18 cellular contexts compared by ENCODE assay signal in the genomic region with DNA sequence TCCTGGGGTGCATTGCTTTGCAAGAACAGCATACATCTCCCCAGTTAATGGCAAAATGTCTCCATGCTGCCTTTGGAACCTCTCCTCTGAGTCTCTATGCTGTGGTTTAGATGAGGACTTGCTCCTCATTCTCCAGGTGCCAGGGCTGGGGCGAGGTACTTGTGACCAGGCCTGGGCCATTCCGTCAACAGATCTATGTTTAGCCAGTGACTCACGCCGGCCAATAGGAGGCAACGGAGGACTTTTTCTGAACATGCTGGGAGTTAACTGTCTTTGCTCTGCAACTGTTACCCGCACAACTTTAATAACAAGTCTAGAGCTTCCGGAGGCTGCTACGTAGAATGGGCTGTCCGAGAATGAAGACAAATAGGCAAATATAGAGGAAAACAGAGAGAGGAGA.
DNase-seq lines count a peak whose midpoint lies in the region; ATAC-seq, FAIRE-seq and TF ChIP-seq lines count a peak whose summit lies in the region.
"Had no signal": no experiment of that assay in that cellular context is flagged by ENCODE, and none has a peak within 500 bp of the region (broad histone marks: within the 10 kb centered on the region; RNA-seq: fewer than 3 reads in every experiment).

No MANE protein-coding gene starts in this region.

- peak in 3 of 4 donors; percentile 50 to 71 (median 63) for ATAC-seq in psoas muscle
- ATAC-seq in HG02870 (IDR thresholded peaks at IDR 0.05; ENCODE audit: unreplicated experiment): no peak
- ATAC-seq: body of pancreas, left cardiac atrium had no signal

- H3K27ac Mint-ChIP-seq in glutamatergic neuron (ENCODE audit: unreplicated experiment): peak overlapping the region; percentile 72
- H3K27ac Mint-ChIP-seq: CD4-positive, alpha-beta memory T cell; T-helper 1 cell treated with Interleukin-12 subunit alpha and Interleukin-12 subunit beta and Interleukin-4 antibody, amounts not matched to agents 30 μg/mL and 1 μg/mL, for 36 hours had no signal

- H3K27me3 Mint-ChIP-seq in glutamatergic neuron (ENCODE audit: unreplicated experiment): peaks cover 9% of the 10 kb centered on the region
- H3K27me3 Mint-ChIP-seq: CD4-positive, alpha-beta memory T cell had no signal

- H3K4me3 Mint-ChIP-seq in glutamatergic neuron (ENCODE audit: unreplicated experiment): no peak overlapping the region
- H3K4me3 Mint-ChIP-seq: CD4-positive, alpha-beta memory T cell; T-helper 1 cell treated with Interleukin-12 subunit alpha and Interleukin-12 subunit beta and Interleukin-4 antibody, amounts not matched to agents 30 μg/mL and 1 μg/mL, for 36 hours had no signal

- H3K4me1 ChIP-seq in psoas muscle: no peaks in the 10 kb centered on the region
- H3K4me1 ChIP-seq: body of pancreas, heart right ventricle, Peyer's patch, suprapubic skin had no signal

- DNase-seq in NCI-H2196 (lab: John Stamatoyannopoulos, UW; ENCODE audit: unreplicated experiment) (peak; percentile 20), NCI-H2196 treated with DMSO at 0.1 percent for 48 hours (lab: John Stamatoyannopoulos, UW; ENCODE audit: unreplicated experiment) (no peak), NCI-H526 treated with DMSO at 0.1 percent for 48 hours (lab: John Stamatoyannopoulos, UW) (peak; percentile 56), glutamatergic neuron (no peak), psoas muscle (no peak), mucosa of gallbladder (ENCODE audit: low spot score) (no peak), GM19239 (ENCODE audit: insufficient read length, low spot score) (no peak)
- DNase-seq: activated naive CD4-positive, alpha-beta T cell; CD4-positive, alpha-beta memory T cell; GDM1; heart right ventricle; left cardiac atrium; NCI-H2171 treated with DMSO at 0.1 percent for 48 hours; Peyer's patch had no signal

- no peaks in the 10 kb centered on the region for H3K9me3 ChIP-seq in psoas muscle
- H3K9me3 ChIP-seq: body of pancreas, Peyer's patch, suprapubic skin had no signal

- H3K4me1 Mint-ChIP-seq in glutamatergic neuron (ENCODE audit: low read depth, unreplicated experiment): peaks cover 17% of the 10 kb centered on the region
- H3K4me1 Mint-ChIP-seq: CD4-positive, alpha-beta memory T cell had no signal

- H3K27ac ChIP-seq in psoas muscle: no peak overlapping the region
- H3K27ac ChIP-seq: body of pancreas, heart right ventricle, Peyer's patch, suprapubic skin had no signal

- intact Hi-C loops in psoas muscle (cut with DNase I): no loop called here

- TF ChIP-seq CTCF in glutamatergic neuron (IDR thresholded peaks at IDR 0.05; ENCODE audit: partially characterized antibody, unreplicated experiment) (no peak), psoas muscle (IDR thresholded peaks at IDR 0.05) (no peak)

- no peaks in the 10 kb centered on the region for H3K36me3 ChIP-seq in psoas muscle (ENCODE audit: insufficient read depth in 1 of 2, low read depth in 1 of 2)
- H3K36me3 ChIP-seq: heart right ventricle, Peyer's patch, suprapubic skin had no signal

- H3K36me3 Mint-ChIP-seq in glutamatergic neuron (ENCODE audit: unreplicated experiment): peaks cover 17% of the 10 kb centered on the region
- H3K36me3 Mint-ChIP-seq: CD4-positive, alpha-beta memory T cell had no signal

- peaks cover 24% of the 10 kb centered on the region for H3K9me3 Mint-ChIP-seq in glutamatergic neuron (ENCODE audit: unreplicated experiment)

- FAIRE-seq in GM19239 (lab: Jason Lieb, UNC): no peak

- no peak overlapping the region for H3K4me3 ChIP-seq in psoas muscle
- H3K4me3 ChIP-seq: body of pancreas, heart right ventricle, Peyer's patch, suprapubic skin had no signal

- 32 to 40% (median 35%) methylated on average over 9 of the region's 9 CpGs for WGBS in psoas muscle, 3 donors

- no peaks in the 10 kb centered on the region for H3K27me3 ChIP-seq in psoas muscle (ENCODE audit: insufficient read depth in 3 of 3, low read length in 2 of 3)
- H3K27me3 ChIP-seq: body of pancreas, Peyer's patch, suprapubic skin had no signal

Comparison
In these comparisons a context has a peak if more than half of its experiments do, and no peak if none do; other contexts are left out.
1. DNase-seq: peak in NCI-H2196 (single experiment) and NCI-H526 treated with DMSO at 0.1 percent for 48 hours (single experiment); none in NCI-H2196 treated with DMSO at 0.1 percent for 48 hours (single experiment), glutamatergic neuron (single experiment), psoas muscle (0 of 2), mucosa of gallbladder (single experiment) and GM19239 (single experiment).